Comparison of ENCODE assay signal across 9 cellular contexts in genomic region chr21:36773111-36773510, GRCh38.
DNase-seq lines count a peak whose midpoint lies in the region; ATAC-seq and TF ChIP-seq lines count a peak whose summit lies in the region.
"Had no signal": no experiment of that assay in that cellular context is flagged by ENCODE, and none has a peak within 500 bp of the region (broad histone marks: within the 10 kb centered on the region; RNA-seq: fewer than 3 reads in every experiment).

No MANE protein-coding gene starts in this region.

- ATAC-seq in PC-3 = peak; percentile 94
- ATAC-seq in GM18505 (IDR thresholded peaks at IDR 0.05; ENCODE audit: unreplicated experiment) = no peak
- no peak for ATAC-seq in activated CD8-positive, alpha-beta T cell treated with anti-CD3 and anti-CD28 coated beads for 36 hours

- DNase-seq in GM03348 (ENCODE audit: low spot score) (peak; percentile 63), PC-3 (peak; percentile 82), fibroblast of the aortic adventitia (ENCODE audit: low read depth) (peak; percentile 87), renal cortical epithelial cell (ENCODE audit: low read depth) (peak; percentile 74), mesenteric fat pad (ENCODE audit: low spot score) (no peak), SW480 (ENCODE audit: low spot score) (no peak)
- DNase-seq in activated CD8-positive, alpha-beta T cell treated with anti-CD3 and anti-CD28 coated beads for 36 hours = no peak
- DNase-seq: activated naive CD8-positive, alpha-beta T cell treated with anti-CD3 and anti-CD28 coated beads, Interleukin-2, amount 10 ng/mL, durations not matched to agents 7 days and 5 days had no signal

- no peaks in the 10 kb centered on the region for H3K27me3 Mint-ChIP-seq in activated CD8-positive, alpha-beta T cell treated with anti-CD3 and anti-CD28 coated beads for 36 hours
- H3K27me3 Mint-ChIP-seq: activated naive CD8-positive, alpha-beta T cell treated with anti-CD3 and anti-CD28 coated beads, Interleukin-2, amount 10 ng/mL, durations not matched to agents 7 days and 5 days had no signal

- no peaks in the 10 kb centered on the region for H3K79me2 ChIP-seq in PC-3 (ENCODE audit: low read length)

- no peak overlapping the region for H3K4me2 ChIP-seq in PC-3 (ENCODE audit: low read length)

- H3K4me3 ChIP-seq in PC-3 (ENCODE audit: low read length) (no peak overlapping the region), fibroblast of the aortic adventitia (ENCODE audit: low read depth, low read length) (no peak overlapping the region)

- no peaks in the 10 kb centered on the region for H3K9me3 ChIP-seq in PC-3 (ENCODE audit: low read length)

- intact Hi-C loops in PC-3 (cut with micrococcal nuclease) = no loop called here
- intact Hi-C loops in activated CD8-positive, alpha-beta T cell treated with anti-CD3 and anti-CD28 coated beads for 36 hours (cut with micrococcal nuclease) = no loop called here

- no peaks in the 10 kb centered on the region for H3K36me3 ChIP-seq in PC-3 (ENCODE audit: low read depth, low read length)

- H3K9ac ChIP-seq in PC-3 (ENCODE audit: low read length) = no peak overlapping the region

- H3K4me3 Mint-ChIP-seq in activated CD8-positive, alpha-beta T cell treated with anti-CD3 and anti-CD28 coated beads for 36 hours = no peak overlapping the region
- H3K4me3 Mint-ChIP-seq: activated naive CD8-positive, alpha-beta T cell treated with anti-CD3 and anti-CD28 coated beads, Interleukin-2, amount 10 ng/mL, durations not matched to agents 7 days and 5 days had no signal

- TF ChIP-seq POLR2A in GM18505 (IDR thresholded peaks at IDR 0.05; ENCODE audit: borderline replicate concordance, extremely low read depth, insufficient read depth, insufficient read length) = no peak

- TF ChIP-seq CTCF in PC-3 (conservative IDR thresholded peaks at IDR 0.05; ENCODE audit: low read depth, low read length) (no peak), fibroblast of the aortic adventitia (IDR thresholded peaks at IDR 0.05; ENCODE audit: insufficient read depth, low read length) (no peak)
- no peak for TF ChIP-seq CTCF in activated CD8-positive, alpha-beta T cell treated with anti-CD3 and anti-CD28 coated beads for 36 hours (IDR thresholded peaks at IDR 0.05)

- H2AFZ ChIP-seq in PC-3 (ENCODE audit: low read length) = no peak overlapping the region

- H3F3A ChIP-seq in PC-3 (ENCODE audit: low read length, unreplicated experiment) = no peaks in the 10 kb centered on the region

- CTCF ChIA-PET in PC-3 (lab: Charles Lee) = interaction anchor here (0.6 kb wide), 1 partner anchor 8 kb away, joined by 4 read pairs; no protein-coding TSS in a partner anchor
- CTCF ChIA-PET in activated CD8-positive, alpha-beta T cell treated with anti-CD3 and anti-CD28 coated beads for 36 hours (lab: Charles Lee) = interaction anchor here (1.2 to 1.6 kb wide), 2 partner anchors 11 to 143 kb away, joined by 3 to 7 read pairs; no protein-coding TSS in a partner anchor

- no peaks in the 10 kb centered on the region for H4K20me1 ChIP-seq in PC-3 (ENCODE audit: low read length)

- H3K36me3 Mint-ChIP-seq in activated CD8-positive, alpha-beta T cell treated with anti-CD3 and anti-CD28 coated beads for 36 hours (ENCODE audit: low read depth) = no peaks in the 10 kb centered on the region
- H3K36me3 Mint-ChIP-seq: activated naive CD8-positive, alpha-beta T cell treated with anti-CD3 and anti-CD28 coated beads, Interleukin-2, amount 10 ng/mL, durations not matched to agents 7 days and 5 days had no signal

- H3K27ac ChIP-seq in PC-3 (ENCODE audit: low read length) = no peak overlapping the region

- H3K27ac Mint-ChIP-seq in activated CD8-positive, alpha-beta T cell treated with anti-CD3 and anti-CD28 coated beads for 36 hours = no peak overlapping the region
- H3K27ac Mint-ChIP-seq: activated naive CD8-positive, alpha-beta T cell treated with anti-CD3 and anti-CD28 coated beads, Interleukin-2, amount 10 ng/mL, durations not matched to agents 7 days and 5 days had no signal

- H3K4me1 ChIP-seq in PC-3 (ENCODE audit: insufficient read depth, low read length) = peaks cover 12% of the 10 kb centered on the region; the same call in 1 of the 2 replicates

- no peaks in the 10 kb centered on the region for H3K27me3 ChIP-seq in PC-3 (ENCODE audit: low read length)

- H3K9me3 Mint-ChIP-seq in activated CD8-positive, alpha-beta T cell treated with anti-CD3 and anti-CD28 coated beads for 36 hours = no peaks in the 10 kb centered on the region
- H3K9me3 Mint-ChIP-seq: activated naive CD8-positive, alpha-beta T cell treated with anti-CD3 and anti-CD28 coated beads, Interleukin-2, amount 10 ng/mL, durations not matched to agents 7 days and 5 days had no signal

- no peaks in the 10 kb centered on the region for H3K9me2 ChIP-seq in PC-3 (replicated peaks; ENCODE audit: low read length)

- no peaks in the 10 kb centered on the region for H3K4me1 Mint-ChIP-seq in activated CD8-positive, alpha-beta T cell treated with anti-CD3 and anti-CD28 coated beads for 36 hours (ENCODE audit: low read depth)
- H3K4me1 Mint-ChIP-seq: activated naive CD8-positive, alpha-beta T cell treated with anti-CD3 and anti-CD28 coated beads, Interleukin-2, amount 10 ng/mL, durations not matched to agents 7 days and 5 days had no signal

- POLR2A ChIA-PET in PC-3 (lab: Charles Lee; ENCODE audit: unreplicated experiment) = no interaction called here
- POLR2A ChIA-PET in activated CD8-positive, alpha-beta T cell treated with anti-CD3 and anti-CD28 coated beads for 36 hours (lab: Charles Lee) = no interaction called here

- no TSS peak for BruUV-seq in PC-3 (replicated peaks; lab: Mats Ljungman, UMichigan)

Comparison
In these comparisons a context has a peak if more than half of its experiments do, and no peak if none do; other contexts are left out.
1. DNase-seq: peak in GM03348 (single experiment), PC-3 (single experiment), fibroblast of the aortic adventitia (single experiment) and renal cortical epithelial cell (single experiment); none in mesenteric fat pad (single experiment), SW480 (single experiment) and activated CD8-positive, alpha-beta T cell treated with anti-CD3 and anti-CD28 coated beads for 36 hours (single experiment).